Comparison of ENCODE assay signal across 9 cellular contexts in the genomic region with DNA sequence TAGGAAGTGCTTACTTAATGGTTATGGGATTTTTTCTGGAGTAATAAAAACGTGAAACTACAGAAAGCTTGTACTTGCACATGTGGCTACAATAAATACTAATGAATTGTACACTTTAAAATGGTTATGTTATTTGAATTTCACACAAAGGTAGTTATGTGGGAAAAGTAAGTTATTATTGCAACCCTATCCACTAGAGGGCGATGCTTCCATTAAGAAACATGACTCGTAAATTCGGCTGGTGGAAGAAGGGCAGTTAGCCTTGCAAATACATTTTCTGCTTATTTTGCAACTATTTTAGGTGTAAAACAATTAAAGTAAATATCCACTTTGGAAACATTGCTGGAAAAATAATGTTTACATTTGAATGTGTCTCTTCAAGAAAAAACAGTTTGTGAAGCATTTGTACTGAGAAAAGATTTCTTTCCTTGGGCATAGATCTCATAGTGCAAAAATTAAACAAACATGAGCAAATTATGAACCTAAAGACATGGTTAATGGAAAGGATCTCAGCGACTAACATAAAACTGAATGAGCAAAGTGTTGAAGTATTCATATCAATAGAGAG.
DNase-seq lines count a peak whose midpoint lies in the region; ATAC-seq and TF ChIP-seq lines count a peak whose summit lies in the region.
"Had no signal": no experiment of that assay in that cellular context is flagged by ENCODE, and none has a peak within 500 bp of the region (broad histone marks: within the 10 kb centered on the region; RNA-seq: fewer than 3 reads in every experiment).

No MANE protein-coding gene starts in this region.

- POLR2A ChIA-PET in activated CD4-positive, alpha-beta memory T cell treated with anti-CD3 and anti-CD28 coated beads, Interleukin-2, amount 10 ng/mL, durations not matched to agents 7 days and 5 days (lab: Charles Lee), result no interaction called here

- no peak overlapping the region for H3K27ac Mint-ChIP-seq in CD4-positive, CD25-positive, alpha-beta regulatory T cell
- H3K27ac Mint-ChIP-seq in activated CD4-positive, alpha-beta memory T cell treated with anti-CD3 and anti-CD28 coated beads, Interleukin-2, amount 10 ng/mL, durations not matched to agents 7 days and 5 days, result no peak overlapping the region
- H3K27ac Mint-ChIP-seq in activated naive CD8-positive, alpha-beta T cell treated with anti-CD3 and anti-CD28 coated beads, Interleukin-2, amount 50 U/mL, for 24 hours, result no peak overlapping the region

- H3K4me3 ChIP-seq in CD4-positive, CD25-positive, alpha-beta regulatory T cell (ENCODE audit: low read depth, low read length), result no peak overlapping the region
- no peak overlapping the region for H3K4me3 ChIP-seq in cardiac fibroblast (replicated peaks in 1 of 2; ENCODE audit: low read depth in 2 of 2, low read length in 2 of 2)
- H3K4me3 ChIP-seq: SJSA1 had no signal

- no peaks in the 10 kb centered on the region for H3K36me3 ChIP-seq in CD4-positive, CD25-positive, alpha-beta regulatory T cell (ENCODE audit: control insufficient read depth, insufficient read depth, low read length)
- H3K36me3 ChIP-seq: SJSA1 had no signal

- TF ChIP-seq CTCF in cardiac fibroblast (IDR thresholded peaks at IDR 0.05; ENCODE audit: low read depth, low read length), result peak; percentile 65

- H3K27ac ChIP-seq in CD4-positive, CD25-positive, alpha-beta regulatory T cell (ENCODE audit: insufficient read depth, low read length, poor library complexity, severe bottlenecking), result no peak overlapping the region
- H3K27ac ChIP-seq: SJSA1 had no signal

- no peaks in the 10 kb centered on the region for H3K4me1 ChIP-seq in CD4-positive, CD25-positive, alpha-beta regulatory T cell (ENCODE audit: control insufficient read depth, insufficient read depth, low read length, poor library complexity, severe bottlenecking)
- H3K4me1 ChIP-seq: SJSA1 had no signal

- ATAC-seq in CD4-positive, CD25-positive, alpha-beta regulatory T cell (ENCODE audit: low read depth in 2 of 2), result no peak
- ATAC-seq in GM18858 (IDR thresholded peaks at IDR 0.05; ENCODE audit: unreplicated experiment) (peak; percentile 64), HG03571 (IDR thresholded peaks at IDR 0.05; ENCODE audit: unreplicated experiment) (peak; percentile 62)
- ATAC-seq in activated naive CD8-positive, alpha-beta T cell treated with anti-CD3 and anti-CD28 coated beads, Interleukin-2, amount 50 U/mL, for 24 hours, result no peak

- H3K4me3 Mint-ChIP-seq in CD4-positive, CD25-positive, alpha-beta regulatory T cell, result no peak overlapping the region
- H3K4me3 Mint-ChIP-seq in activated CD4-positive, alpha-beta memory T cell treated with anti-CD3 and anti-CD28 coated beads, Interleukin-2, amount 10 ng/mL, durations not matched to agents 7 days and 5 days, result no peak overlapping the region
- no peak overlapping the region for H3K4me3 Mint-ChIP-seq in activated naive CD8-positive, alpha-beta T cell treated with anti-CD3 and anti-CD28 coated beads, Interleukin-2, amount 50 U/mL, for 24 hours

- no peaks in the 10 kb centered on the region for H3K9me3 ChIP-seq in CD4-positive, CD25-positive, alpha-beta regulatory T cell (ENCODE audit: control insufficient read depth in 2 of 2, low read length in 2 of 2)
- H3K9me3 ChIP-seq: SJSA1 had no signal

- no peaks in the 10 kb centered on the region for H3K36me3 Mint-ChIP-seq in CD4-positive, CD25-positive, alpha-beta regulatory T cell
- no peaks in the 10 kb centered on the region for H3K36me3 Mint-ChIP-seq in activated CD4-positive, alpha-beta memory T cell treated with anti-CD3 and anti-CD28 coated beads, Interleukin-2, amount 10 ng/mL, durations not matched to agents 7 days and 5 days (ENCODE audit: low read depth)
- H3K36me3 Mint-ChIP-seq in activated naive CD8-positive, alpha-beta T cell treated with anti-CD3 and anti-CD28 coated beads, Interleukin-2, amount 50 U/mL, for 24 hours (ENCODE audit: low read depth), result no peaks in the 10 kb centered on the region

- H3K4me1 Mint-ChIP-seq in CD4-positive, CD25-positive, alpha-beta regulatory T cell, result no peaks in the 10 kb centered on the region
- no peaks in the 10 kb centered on the region for H3K4me1 Mint-ChIP-seq in activated CD4-positive, alpha-beta memory T cell treated with anti-CD3 and anti-CD28 coated beads, Interleukin-2, amount 10 ng/mL, durations not matched to agents 7 days and 5 days
- peaks cover 14% of the 10 kb centered on the region for H3K4me1 Mint-ChIP-seq in activated naive CD8-positive, alpha-beta T cell treated with anti-CD3 and anti-CD28 coated beads, Interleukin-2, amount 50 U/mL, for 24 hours

- no peaks in the 10 kb centered on the region for H3K9me3 Mint-ChIP-seq in CD4-positive, CD25-positive, alpha-beta regulatory T cell
- no peaks in the 10 kb centered on the region for H3K9me3 Mint-ChIP-seq in activated CD4-positive, alpha-beta memory T cell treated with anti-CD3 and anti-CD28 coated beads, Interleukin-2, amount 10 ng/mL, durations not matched to agents 7 days and 5 days
- peaks cover 5% of the 10 kb centered on the region for H3K9me3 Mint-ChIP-seq in activated naive CD8-positive, alpha-beta T cell treated with anti-CD3 and anti-CD28 coated beads, Interleukin-2, amount 50 U/mL, for 24 hours

- CTCF ChIA-PET in activated CD4-positive, alpha-beta memory T cell treated with anti-CD3 and anti-CD28 coated beads, Interleukin-2, amount 10 ng/mL, durations not matched to agents 7 days and 5 days (lab: Charles Lee), result interaction anchor here (1.1 to 3.3 kb wide), 5 partner anchors 10 to 473 kb away, joined by 3 to 13 read pairs (median 7); no protein-coding TSS in a partner anchor

- peak in 2 of 3 donors; percentile 41 to 75 for DNase-seq in CD4-positive, CD25-positive, alpha-beta regulatory T cell
- peak; percentile 79 for DNase-seq in NCI-H748 (lab: John Stamatoyannopoulos, UW; ENCODE audit: unreplicated experiment)
- peak; percentile 90 for DNase-seq in cardiac fibroblast (ENCODE audit: low read depth in 2 of 2)
- peak; percentile 77 to 90 for DNase-seq in lung microvascular endothelial cell (ENCODE audit: low read depth in 2 of 2)
- no peak for DNase-seq in activated CD4-positive, alpha-beta memory T cell treated with anti-CD3 and anti-CD28 coated beads, Interleukin-2, amount 10 ng/mL, durations not matched to agents 7 days and 5 days
- DNase-seq in activated naive CD8-positive, alpha-beta T cell treated with anti-CD3 and anti-CD28 coated beads, Interleukin-2, amount 50 U/mL, for 24 hours, result no peak

- peaks cover 13% of the 10 kb centered on the region for H3K27me3 Mint-ChIP-seq in CD4-positive, CD25-positive, alpha-beta regulatory T cell
- H3K27me3 Mint-ChIP-seq in activated CD4-positive, alpha-beta memory T cell treated with anti-CD3 and anti-CD28 coated beads, Interleukin-2, amount 10 ng/mL, durations not matched to agents 7 days and 5 days, result peaks cover 19% of the 10 kb centered on the region
- H3K27me3 Mint-ChIP-seq in activated naive CD8-positive, alpha-beta T cell treated with anti-CD3 and anti-CD28 coated beads, Interleukin-2, amount 50 U/mL, for 24 hours, result peaks cover 13% of the 10 kb centered on the region

- peaks cover 3% of the 10 kb centered on the region for H3K27me3 ChIP-seq in CD4-positive, CD25-positive, alpha-beta regulatory T cell (ENCODE audit: control insufficient read depth, insufficient read depth, low read length)
- H3K27me3 ChIP-seq: SJSA1 had no signal

Comparison
In these comparisons a context has a peak if more than half of its experiments do, and no peak if none do; other contexts are left out.
1. ATAC-seq: peak in GM18858 (single experiment) and HG03571 (single experiment); none in CD4-positive, CD25-positive, alpha-beta regulatory T cell (0 of 2) and activated naive CD8-positive, alpha-beta T cell treated with anti-CD3 and anti-CD28 coated beads, Interleukin-2, amount 50 U/mL, for 24 hours (single experiment).
2. DNase-seq: peak in CD4-positive, CD25-positive, alpha-beta regulatory T cell (2 of 3), NCI-H748 (single experiment), cardiac fibroblast (2 of 2) and lung microvascular endothelial cell (2 of 2); none in activated CD4-positive, alpha-beta memory T cell treated with anti-CD3 and anti-CD28 coated beads, Interleukin-2, amount 10 ng/mL, durations not matched to agents 7 days and 5 days (single experiment) and activated naive CD8-positive, alpha-beta T cell treated with anti-CD3 and anti-CD28 coated beads, Interleukin-2, amount 50 U/mL, for 24 hours (single experiment).